8 cellular contexts compared by ENCODE assay signal in genomic region chr20:1894951-1895673, GRCh38. TPM values are rescaled to one million over a fixed set of nuclear protein-coding genes. Genes with fewer than 3 reads are reported as not detected.
DNase-seq lines count a peak whose midpoint lies in the region; ATAC-seq and TF ChIP-seq lines count a peak whose summit lies in the region.

Gene SIRPA (plus strand): TSS chr20:1895407. CDS start chr20:1895448, 41 bp downstream.

- no peaks in the 10 kb centered on the region for H3K9me3 ChIP-seq in T-helper 17 cell (ENCODE audit: control insufficient read depth, low read length, poor library complexity, severe bottlenecking)

- H3K27ac ChIP-seq in temporal lobe (ENCODE audit: low read depth, low read length), result peak within 1 kb of the TSS; percentile 95

- DNase-seq in Calu3, result peak; percentile 28
- peak; percentile 89 for DNase-seq in HPDE6-E6E7 (ENCODE audit: extremely low spot score)
- no peak for DNase-seq in T-helper 17 cell
- no peak for DNase-seq in epithelial cell of proximal tubule (ENCODE audit: low read depth)
- no peak for DNase-seq in mesenteric fat pad (ENCODE audit: low spot score)
- no peak for DNase-seq in inferior parietal cortex (ENCODE audit: extremely low spot score)

- H3K4me1 Mint-ChIP-seq in Calu3 (ENCODE audit: low read depth, unreplicated experiment) (peaks cover 51% of the 10 kb centered on the region), T-helper 17 cell (peaks cover 7% of the 10 kb centered on the region)

- H3K27ac Mint-ChIP-seq in Calu3 (ENCODE audit: unreplicated experiment), result peak within 1 kb of the TSS; percentile 80
- no peak within 1 kb of the TSS for H3K27ac Mint-ChIP-seq in T-helper 17 cell

- peak within 1 kb of the TSS; percentile 86 for H3K4me3 ChIP-seq in epithelial cell of proximal tubule (ENCODE audit: low read depth, low read length)

- H3K36me3 Mint-ChIP-seq in Calu3 (ENCODE audit: insufficient read depth, unreplicated experiment) (peaks cover 31% of the 10 kb centered on the region), T-helper 17 cell (ENCODE audit: low read depth) (peaks cover 5% of the 10 kb centered on the region)

- ATAC-seq in T-helper 17 cell, result peak; percentile 32
- ATAC-seq in GM19351 (IDR thresholded peaks at IDR 0.05; ENCODE audit: unreplicated experiment), result no peak

- CTCF ChIA-PET in Calu3 (lab: Charles Lee), result no interaction called here

- H3K27me3 Mint-ChIP-seq in Calu3 (ENCODE audit: unreplicated experiment) (no peaks in the 10 kb centered on the region), T-helper 17 cell (peaks cover 82% of the 10 kb centered on the region)

- intact Hi-C loops in Calu3 (cut with micrococcal nuclease; ENCODE audit: unreplicated experiment), result loop anchor here (5.0 kb wide), 1 partner anchor 93 kb away; no protein-coding TSS in a partner anchor

- peak within 1 kb of the TSS; percentile 87 for H3K4me3 Mint-ChIP-seq in Calu3 (ENCODE audit: low read depth, unreplicated experiment)
- peak within 1 kb of the TSS; percentile 87 for H3K4me3 Mint-ChIP-seq in T-helper 17 cell

- BruUV-seq in Calu3 (replicated peaks; lab: Mats Ljungman, UMichigan), result no TSS peak

- no peak for TF ChIP-seq CTCF in Calu3 (IDR thresholded peaks at IDR 0.05; ENCODE audit: unreplicated experiment)
- no peak for TF ChIP-seq CTCF in epithelial cell of proximal tubule (conservative IDR thresholded peaks at IDR 0.05; ENCODE audit: low read depth, low read length)

- no peaks in the 10 kb centered on the region for H3K9me3 Mint-ChIP-seq in Calu3 (ENCODE audit: low read depth, unreplicated experiment)

RNA-seq across cellular contexts. Expression of gene SIRPA, which starts in this region (rescaled TPM):
- 24.0 and 28.3 TPM in 2 replicates for total RNA-seq in Calu3 (2022)
- total RNA-seq in T-helper 17 cell, result 1 to 10 TPM in 1 of 2 donors, under 1 TPM in 1; 0.86 to 2.6 TPM
- 49.8 and 50.6 TPM in 2 replicates for total RNA-seq in epithelial cell of proximal tubule
- total RNA-seq in mesenteric fat pad, result 100 TPM
- total RNA-seq in temporal lobe, result 9.3 TPM

Comparison
In these comparisons a context has a peak if more than half of its experiments do, and no peak if none do; other contexts are left out.
1. DNase-seq: peak in Calu3 (single experiment) and HPDE6-E6E7 (single experiment); none in T-helper 17 cell (0 of 3), epithelial cell of proximal tubule (single experiment), mesenteric fat pad (single experiment) and inferior parietal cortex (single experiment).